4 cellular contexts compared by ENCODE assay signal in the genomic region with DNA sequence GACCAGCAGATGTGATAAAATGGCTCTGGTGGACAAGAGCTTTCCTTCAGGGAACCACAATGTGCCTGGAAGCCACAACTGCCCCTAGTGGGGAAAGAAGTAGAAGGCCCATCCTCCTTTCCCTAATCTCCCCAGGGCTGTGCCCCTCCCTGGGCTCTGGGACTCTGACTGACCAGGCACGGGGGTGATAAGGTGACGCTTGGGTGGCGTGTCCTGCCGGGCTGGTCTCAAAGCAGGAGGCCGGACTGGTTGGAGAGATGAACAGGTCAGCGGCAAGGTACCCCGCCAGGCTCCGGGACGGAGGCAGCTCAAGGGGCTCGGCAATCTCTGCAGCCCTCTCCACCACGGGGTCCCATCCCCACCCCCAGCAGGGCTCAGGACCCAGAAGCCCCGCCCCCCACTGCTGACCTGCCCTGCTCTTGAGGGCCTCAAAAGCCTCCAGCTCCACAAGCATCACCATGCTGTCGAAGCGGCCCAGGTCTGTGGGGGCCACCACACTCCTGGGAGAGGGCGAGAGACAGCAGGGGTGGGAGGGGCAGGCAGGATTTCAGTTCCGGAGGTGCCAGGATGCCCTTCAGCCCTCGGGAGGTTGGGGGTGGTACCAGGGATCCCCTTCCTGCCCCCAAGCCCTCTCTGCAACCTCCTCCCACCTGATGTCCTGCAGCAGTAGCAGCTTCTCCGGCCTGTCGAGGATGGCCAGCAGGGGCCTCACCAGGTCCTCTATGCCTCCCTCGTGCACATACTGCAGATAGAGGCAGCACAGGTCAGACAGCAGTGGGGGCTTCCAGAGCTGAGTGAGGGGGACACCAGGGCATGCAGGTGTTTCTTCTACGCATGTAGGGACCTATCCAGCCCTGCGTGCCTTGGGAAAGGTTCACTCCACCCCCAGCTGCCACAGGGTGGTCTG. TPM values are rescaled to one million over a fixed set of nuclear protein-coding genes. Genes with fewer than 3 reads are reported as not detected.
DNase-seq lines count a peak whose midpoint lies in the region; ATAC-seq and TF ChIP-seq lines count a peak whose summit lies in the region.

No MANE protein-coding gene starts in this region.

- no peaks in the 10 kb centered on the region for H3K36me3 Mint-ChIP-seq in nephron (ENCODE audit: low read depth)

- intact Hi-C loops in Panc1 (cut with micrococcal nuclease; ENCODE audit: unreplicated experiment): no loop called here

- no peaks in the 10 kb centered on the region for H3K9me3 Mint-ChIP-seq in nephron

- POLR2A ChIA-PET in Panc1 (lab: Charles Lee): no interaction called here

- CTCF ChIA-PET in Panc1 (lab: Charles Lee): interaction anchor here (0.6 to 1.6 kb wide), 8 partner anchors 9 to 43 kb away, joined by 3 to 7 read pairs (median 4); partner anchors contain the start of genes LZTS2 and SEMA4G

- no peak overlapping the region for H3K4me3 ChIP-seq in Panc1 (ENCODE audit: low read depth in 2 of 2, low read length in 2 of 2)

- H3K9me3 ChIP-seq in Panc1 (ENCODE audit: control insufficient read depth, insufficient read depth, low read depth, low read length): no peaks in the 10 kb centered on the region

- DNase-seq in Panc1 (ENCODE audit: low read depth, low spot score): no peak
- DNase-seq in HK-2 (ENCODE audit: unreplicated experiment): no peak
- no peak for DNase-seq in GF-D8 (lab: John Stamatoyannopoulos, UW)

- BruUV-seq in Panc1 (replicated peaks; lab: Mats Ljungman, UMichigan): no TSS peak

- peaks cover 23% of the 10 kb centered on the region for H3K27me3 Mint-ChIP-seq in nephron (ENCODE audit: low read depth)

- H3K4me1 Mint-ChIP-seq in nephron: peaks cover 31% of the 10 kb centered on the region

- H3K27me3 ChIP-seq in Panc1 (ENCODE audit: control insufficient read depth, insufficient read depth, low read length): no peaks in the 10 kb centered on the region

- peak; percentile 53 for ATAC-seq in Panc1

- H3K36me3 ChIP-seq in Panc1 (ENCODE audit: control insufficient read depth, insufficient read depth, low read length): no peaks in the 10 kb centered on the region

- no peak overlapping the region for H3K27ac Mint-ChIP-seq in nephron

- H3K4me3 Mint-ChIP-seq in nephron: no peak overlapping the region

- no peak overlapping the region for H3K27ac ChIP-seq in Panc1 (ENCODE audit: low read length)

- in situ Hi-C loops in Panc1 (cut with HindIII; ENCODE audit: low pct_unique_long_range_greater_than_20kb, low sequenced_read_pairs): no loop called here

- H3K4me1 ChIP-seq in Panc1 (ENCODE audit: control insufficient read depth, insufficient read depth, low read length): peaks cover 23% of the 10 kb centered on the region

- TF ChIP-seq CTCF in Panc1 (IDR thresholded peaks at IDR 0.05) (peak; percentile 75), nephron (IDR thresholded peaks at IDR 0.05; ENCODE audit: unreplicated experiment in 3 of 3) (peak in 2 of 3 experiments; percentile 33 to 37)

RNA-seq across cellular contexts. Expression of gene LZTS2, which starts 12.2 kb away (rescaled TPM):
- 65.5 TPM for total RNA-seq in Panc1 (2021; ENCODE audit: unreplicated experiment)
- 97.7 TPM for polyA plus RNA-seq in Panc1 (2012; ENCODE audit: insufficient read length)

RNA-seq across cellular contexts. Expression of gene PDZD7, which starts 19.2 kb away (rescaled TPM):
- 1.8 TPM for total RNA-seq in Panc1 (2021; ENCODE audit: unreplicated experiment)
- 2.0 TPM for polyA plus RNA-seq in Panc1 (2012; ENCODE audit: insufficient read length)

RNA-seq across cellular contexts. Expression of gene SFXN3, which starts 19.3 kb away (rescaled TPM):
- total RNA-seq in Panc1 (2021; ENCODE audit: unreplicated experiment): 15.3 TPM
- polyA plus RNA-seq in Panc1 (2012; ENCODE audit: insufficient read length): 12.9 TPM

RNA-seq across cellular contexts. Expression of gene TWNK, which starts 24.4 kb away (rescaled TPM):
- total RNA-seq in Panc1 (2021; ENCODE audit: unreplicated experiment): 30.5 TPM
- 25.0 TPM for polyA plus RNA-seq in Panc1 (2012; ENCODE audit: insufficient read length)

RNA-seq across cellular contexts. Expression of gene MRPL43, which starts 24.5 kb away (rescaled TPM):
- total RNA-seq in Panc1 (2021; ENCODE audit: unreplicated experiment): 108 TPM
- 196 TPM for polyA plus RNA-seq in Panc1 (2012; ENCODE audit: insufficient read length)
